Comparison of ENCODE assay signal across 17 cellular contexts in the genomic region with DNA sequence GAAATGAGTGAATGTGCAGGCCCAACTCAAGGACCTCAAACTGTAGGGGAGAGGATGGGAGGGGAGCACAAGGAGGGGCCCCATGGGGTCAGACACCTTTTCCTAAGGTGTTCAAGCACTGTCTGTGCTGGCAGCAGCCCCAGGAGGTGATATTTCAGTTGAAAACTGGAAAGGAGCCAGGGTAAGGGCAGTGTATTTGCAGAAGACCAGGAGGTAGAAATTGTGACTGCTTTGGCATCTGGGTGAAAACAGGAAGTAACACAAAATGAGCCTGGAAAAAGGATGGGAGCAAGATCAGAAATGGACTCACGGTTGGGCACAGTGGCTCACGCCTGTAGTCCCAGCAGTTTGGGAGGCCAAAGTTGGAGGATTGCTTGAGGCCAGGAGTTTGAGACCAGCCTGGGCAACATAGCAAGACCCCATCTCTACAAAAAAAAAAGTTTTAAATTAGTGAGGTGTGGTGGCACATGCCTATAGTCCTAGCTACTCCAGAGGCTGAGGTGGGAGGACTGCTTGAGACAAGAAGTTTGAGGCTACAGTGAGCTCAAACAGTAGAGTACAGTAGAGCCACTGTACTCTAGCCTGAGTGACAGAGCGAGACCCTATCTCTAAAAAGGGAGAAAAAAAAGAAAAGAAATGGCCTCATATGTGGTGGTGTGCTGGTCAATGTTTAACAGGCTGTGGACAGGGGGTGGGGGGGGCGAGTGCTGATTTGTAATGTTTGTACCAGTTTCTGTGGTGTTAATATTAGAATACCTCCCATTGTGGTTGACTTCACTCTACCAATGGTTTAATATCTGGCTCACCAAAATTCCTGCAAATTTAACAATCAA.
DNase-seq lines count a peak whose midpoint lies in the region; ATAC-seq and TF ChIP-seq lines count a peak whose summit lies in the region.
"Had no signal": no experiment of that assay in that cellular context is flagged by ENCODE, and none has a peak within 500 bp of the region (broad histone marks: within the 10 kb centered on the region; RNA-seq: fewer than 3 reads in every experiment).

No MANE protein-coding gene starts in this region.

- peaks cover 10% of the 10 kb centered on the region for H3K27me3 Mint-ChIP-seq in type B pancreatic cell

- peak; percentile 41 for ATAC-seq in left lobe of liver
- ATAC-seq in GM19035 (IDR thresholded peaks at IDR 0.05; ENCODE audit: unreplicated experiment), result no peak
- ATAC-seq: activated CD8-positive, alpha-beta T cell treated with anti-CD3 and anti-CD28 coated beads, Interleukin-2, amount 10 ng/mL, durations not matched to agents 7 days and 5 days had no signal

- H3K4me3 Mint-ChIP-seq in type B pancreatic cell, result no peak overlapping the region
- H3K4me3 Mint-ChIP-seq: activated CD8-positive, alpha-beta T cell treated with anti-CD3 and anti-CD28 coated beads, Interleukin-2, amount 10 ng/mL, durations not matched to agents 7 days and 5 days; B cell had no signal

- H3K27ac Mint-ChIP-seq in type B pancreatic cell, result peak overlapping the region; percentile 8
- H3K27ac Mint-ChIP-seq: activated CD8-positive, alpha-beta T cell treated with anti-CD3 and anti-CD28 coated beads, Interleukin-2, amount 10 ng/mL, durations not matched to agents 7 days and 5 days; B cell had no signal

- no peak for TF ChIP-seq CTCF in type B pancreatic cell (conservative IDR thresholded peaks at IDR 0.05)

- peaks cover 4% of the 10 kb centered on the region for H3K36me3 Mint-ChIP-seq in type B pancreatic cell

- H3K4me1 Mint-ChIP-seq in type B pancreatic cell (ENCODE audit: unreplicated experiment), result peaks cover 29% of the 10 kb centered on the region

- DNase-seq in NCI-H345 (lab: John Stamatoyannopoulos, UW) (peak; percentile 1), NCI-H345 treated with DMSO at 0.1 percent for 48 hours (lab: John Stamatoyannopoulos, UW; ENCODE audit: unreplicated experiment) (no peak), NCI-H69 (lab: John Stamatoyannopoulos, UW) (peak; percentile 64), left lobe of liver (ENCODE audit: low spot score) (peak; percentile 37), type B pancreatic cell (ENCODE audit: extremely low spot score, unreplicated experiment) (peak; percentile 29), CD1c-positive myeloid dendritic cell (ENCODE audit: extremely low spot score) (no peak)
- DNase-seq in activated T-cell treated with anti-CD3 and anti-CD28 coated beads, Interleukin-2, amount 50 U/mL, for 48 hours, result no peak
- DNase-seq: activated CD8-positive, alpha-beta T cell treated with anti-CD3 and anti-CD28 coated beads, Interleukin-2, amount 10 ng/mL, durations not matched to agents 7 days and 5 days; activated gamma-delta T cell; activated T-cell treated with anti-CD3 and anti-CD28 coated beads for 4 hours; cerebellar nuclear complex; DMS79 treated with DMSO at 0.1 percent for 48 hours; glutamatergic neuron; NCI-H1417 treated with DMSO at 0.1 percent for 48 hours; NCI-H446 treated with DMSO at 0.1 percent for 48 hours had no signal

- peaks cover 2% of the 10 kb centered on the region for H3K9me3 Mint-ChIP-seq in type B pancreatic cell

Comparison
In these comparisons a context has a peak if more than half of its experiments do, and no peak if none do; other contexts are left out.
1. DNase-seq: peak in NCI-H345 (single experiment), NCI-H69 (single experiment), left lobe of liver (single experiment) and type B pancreatic cell (single experiment); none in NCI-H345 treated with DMSO at 0.1 percent for 48 hours (single experiment), CD1c-positive myeloid dendritic cell (single experiment) and activated T-cell treated with anti-CD3 and anti-CD28 coated beads, Interleukin-2, amount 50 U/mL, for 48 hours (0 of 2).